Comparison of ENCODE assay signal across 8 cellular contexts in genomic region chr10:93481931-93482834, GRCh38. TPM values are rescaled to one million over a fixed set of nuclear protein-coding genes. Genes with fewer than 3 reads are reported as not detected.
DNase-seq lines count a peak whose midpoint lies in the region; ATAC-seq and TF ChIP-seq lines count a peak whose summit lies in the region.

A gene with protein sequence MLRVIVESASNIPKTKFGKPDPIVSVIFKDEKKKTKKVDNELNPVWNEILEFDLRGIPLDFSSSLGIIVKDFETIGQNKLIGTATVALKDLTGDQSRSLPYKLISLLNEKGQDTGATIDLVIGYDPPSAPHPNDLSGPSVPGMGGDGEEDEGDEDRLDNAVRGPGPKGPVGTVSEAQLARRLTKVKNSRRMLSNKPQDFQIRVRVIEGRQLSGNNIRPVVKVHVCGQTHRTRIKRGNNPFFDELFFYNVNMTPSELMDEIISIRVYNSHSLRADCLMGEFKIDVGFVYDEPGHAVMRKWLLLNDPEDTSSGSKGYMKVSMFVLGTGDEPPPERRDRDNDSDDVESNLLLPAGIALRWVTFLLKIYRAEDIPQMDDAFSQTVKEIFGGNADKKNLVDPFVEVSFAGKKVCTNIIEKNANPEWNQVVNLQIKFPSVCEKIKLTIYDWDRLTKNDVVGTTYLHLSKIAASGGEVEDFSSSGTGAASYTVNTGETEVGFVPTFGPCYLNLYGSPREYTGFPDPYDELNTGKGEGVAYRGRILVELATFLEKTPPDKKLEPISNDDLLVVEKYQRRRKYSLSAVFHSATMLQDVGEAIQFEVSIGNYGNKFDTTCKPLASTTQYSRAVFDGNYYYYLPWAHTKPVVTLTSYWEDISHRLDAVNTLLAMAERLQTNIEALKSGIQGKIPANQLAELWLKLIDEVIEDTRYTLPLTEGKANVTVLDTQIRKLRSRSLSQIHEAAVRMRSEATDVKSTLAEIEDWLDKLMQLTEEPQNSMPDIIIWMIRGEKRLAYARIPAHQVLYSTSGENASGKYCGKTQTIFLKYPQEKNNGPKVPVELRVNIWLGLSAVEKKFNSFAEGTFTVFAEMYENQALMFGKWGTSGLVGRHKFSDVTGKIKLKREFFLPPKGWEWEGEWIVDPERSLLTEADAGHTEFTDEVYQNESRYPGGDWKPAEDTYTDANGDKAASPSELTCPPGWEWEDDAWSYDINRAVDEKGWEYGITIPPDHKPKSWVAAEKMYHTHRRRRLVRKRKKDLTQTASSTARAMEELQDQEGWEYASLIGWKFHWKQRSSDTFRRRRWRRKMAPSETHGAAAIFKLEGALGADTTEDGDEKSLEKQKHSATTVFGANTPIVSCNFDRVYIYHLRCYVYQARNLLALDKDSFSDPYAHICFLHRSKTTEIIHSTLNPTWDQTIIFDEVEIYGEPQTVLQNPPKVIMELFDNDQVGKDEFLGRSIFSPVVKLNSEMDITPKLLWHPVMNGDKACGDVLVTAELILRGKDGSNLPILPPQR (N-terminal part only) (minus strand): TSS chr10:93482334. CDS start chr10:93482194, 140 bp downstream.

- H3K36me3 Mint-ChIP-seq in CD4-positive, alpha-beta memory T cell, result no peaks in the 10 kb centered on the region
- H3K36me3 Mint-ChIP-seq in activated T-helper 1 cell treated with anti-CD3 and anti-CD28 coated beads, Interleukin-12 subunit alpha, Interleukin-12 subunit beta, Interleukin-2, Interleukin-4 antibody, amounts not matched to agents 30 ng/mL and 10 ng/mL and 1 ng/mL, durations not matched to agents 14 hours and 24 hours and 36 hours (ENCODE audit: low read depth), result no peaks in the 10 kb centered on the region
- H3K36me3 Mint-ChIP-seq in naive B cell, result no peaks in the 10 kb centered on the region

- H2AFZ ChIP-seq in OCI-LY1 (ENCODE audit: low read length), result no peak within 1 kb of the TSS

- H3K4me3 Mint-ChIP-seq in CD4-positive, alpha-beta memory T cell, result peak within 1 kb of the TSS; percentile 80 to 94 (median 90)
- H3K4me3 Mint-ChIP-seq in activated T-helper 1 cell treated with anti-CD3 and anti-CD28 coated beads, Interleukin-12 subunit alpha, Interleukin-12 subunit beta, Interleukin-2, Interleukin-4 antibody, amounts not matched to agents 30 ng/mL and 10 ng/mL and 1 ng/mL, durations not matched to agents 14 hours and 24 hours and 36 hours, result peak within 1 kb of the TSS; percentile 96
- peak within 1 kb of the TSS; percentile 77 to 94 (median 91) for H3K4me3 Mint-ChIP-seq in naive B cell

- no peaks in the 10 kb centered on the region for H3K79me2 ChIP-seq in OCI-LY1 (ENCODE audit: insufficient read depth, low read length)

- H3K9ac ChIP-seq in OCI-LY1 (ENCODE audit: low read length), result no peak within 1 kb of the TSS

- H3K27me3 ChIP-seq in CD4-positive, alpha-beta memory T cell (ENCODE audit: insufficient read depth, low read length), result peaks cover 8% of the 10 kb centered on the region
- H3K27me3 ChIP-seq in OCI-LY1 (ENCODE audit: insufficient read depth, low read length) (no peaks in the 10 kb centered on the region), thymus (ENCODE audit: control insufficient read depth, insufficient read depth) (peaks cover 9% of the 10 kb centered on the region)

- intact Hi-C loops in CD4-positive, alpha-beta memory T cell (cut with micrococcal nuclease), result loop anchor here (1.0 to 5.0 kb wide), 4 partner anchors 29 to 365 kb away; no protein-coding TSS in a partner anchor
- intact Hi-C loops in activated T-helper 1 cell treated with anti-CD3 and anti-CD28 coated beads, Interleukin-12 subunit alpha, Interleukin-12 subunit beta, Interleukin-2, Interleukin-4 antibody, amounts not matched to agents 30 ng/mL and 10 ng/mL and 1 ng/mL, durations not matched to agents 14 hours and 24 hours and 36 hours (cut with micrococcal nuclease), result loop anchor here (1.0 to 10.0 kb wide), 9 partner anchors 14 to 517 kb away; partner anchors contain the start of gene CEP55

- 4% methylated on average over 31 of the region's 31 CpGs for WGBS in thymus

- CTCF ChIA-PET in CD4-positive, alpha-beta memory T cell (lab: Charles Lee; ENCODE audit: partially characterized antibody), result interaction anchor here (0.6 to 22.9 kb wide), 37 partner anchors 9 to 477 kb away, joined by 3 to 726 read pairs (median 5); partner anchors contain the start of gene CEP55

- H3K4me1 Mint-ChIP-seq in CD4-positive, alpha-beta memory T cell, result peaks cover 7 to 10% (median 8%) of the 10 kb centered on the region in 4 donors
- peaks cover 19% of the 10 kb centered on the region for H3K4me1 Mint-ChIP-seq in activated T-helper 1 cell treated with anti-CD3 and anti-CD28 coated beads, Interleukin-12 subunit alpha, Interleukin-12 subunit beta, Interleukin-2, Interleukin-4 antibody, amounts not matched to agents 30 ng/mL and 10 ng/mL and 1 ng/mL, durations not matched to agents 14 hours and 24 hours and 36 hours (ENCODE audit: low read depth)
- peaks cover 11 to 15% (median 14%) of the 10 kb centered on the region in 3 donors for H3K4me1 Mint-ChIP-seq in naive B cell

- peak within 1 kb of the TSS; percentile 57 for H3K4me2 ChIP-seq in OCI-LY1 (ENCODE audit: low read length)

- no peaks in the 10 kb centered on the region for H3K9me2 ChIP-seq in OCI-LY1 (ENCODE audit: low read depth, low read length)

- no peaks in the 10 kb centered on the region for H3K9me3 ChIP-seq in CD4-positive, alpha-beta memory T cell (ENCODE audit: control insufficient read depth in 1 of 2, low read length in 2 of 2)
- H3K9me3 ChIP-seq in OCI-LY1 (ENCODE audit: low read length), result no peaks in the 10 kb centered on the region
- no peaks in the 10 kb centered on the region for H3K9me3 ChIP-seq in thymus (ENCODE audit: control insufficient read depth)

- ATAC-seq in GM19324 (IDR thresholded peaks at IDR 0.05; ENCODE audit: low FRiP score, unreplicated experiment), result peak; percentile 63
- ATAC-seq in HG03565 (IDR thresholded peaks at IDR 0.05; ENCODE audit: unreplicated experiment), result peak; percentile 63
- peak; percentile 68 to 75 for ATAC-seq in naive B cell (ENCODE audit: low read depth in 2 of 2)

- no peaks in the 10 kb centered on the region for H3F3A ChIP-seq in OCI-LY1 (ENCODE audit: insufficient read depth, low read length)

- TF ChIP-seq CTCF in OCI-LY1 (IDR thresholded peaks at IDR 0.05; ENCODE audit: low read length), result no peak
- TF ChIP-seq CTCF in fibroblast of pulmonary artery (IDR thresholded peaks at IDR 0.05; ENCODE audit: low read length, missing control alignments), result peak; percentile 63

- no peaks in the 10 kb centered on the region for H3K36me3 ChIP-seq in CD4-positive, alpha-beta memory T cell (ENCODE audit: insufficient read depth, low read length)
- H3K36me3 ChIP-seq in OCI-LY1 (ENCODE audit: insufficient read depth, low read length) (no peaks in the 10 kb centered on the region), thymus (ENCODE audit: control insufficient read depth, insufficient read depth) (no peaks in the 10 kb centered on the region)

- no peaks in the 10 kb centered on the region for H4K20me1 ChIP-seq in OCI-LY1 (ENCODE audit: insufficient read depth, low read length)

- H3K27ac Mint-ChIP-seq in CD4-positive, alpha-beta memory T cell, result peak within 1 kb of the TSS in 3 of 7 donors; percentile 23 to 72 (median 36)
- peak within 1 kb of the TSS; percentile 93 for H3K27ac Mint-ChIP-seq in activated T-helper 1 cell treated with anti-CD3 and anti-CD28 coated beads, Interleukin-12 subunit alpha, Interleukin-12 subunit beta, Interleukin-2, Interleukin-4 antibody, amounts not matched to agents 30 ng/mL and 10 ng/mL and 1 ng/mL, durations not matched to agents 14 hours and 24 hours and 36 hours
- peak within 1 kb of the TSS in 4 of 6 donors; percentile 6 to 83 (median 72) for H3K27ac Mint-ChIP-seq in naive B cell

- POLR2A ChIA-PET in CD4-positive, alpha-beta memory T cell (lab: Charles Lee; ENCODE audit: partially characterized antibody), result interaction anchor here (0.6 to 3.2 kb wide), 6 partner anchors 13 to 1190 kb away, joined by 3 to 31 read pairs (median 6); partner anchors contain the start of gene CEP55

- H3K27me3 Mint-ChIP-seq in CD4-positive, alpha-beta memory T cell, result peaks cover 16 to 25% of the 10 kb centered on the region in 2 donors
- H3K27me3 Mint-ChIP-seq in activated T-helper 1 cell treated with anti-CD3 and anti-CD28 coated beads, Interleukin-12 subunit alpha, Interleukin-12 subunit beta, Interleukin-2, Interleukin-4 antibody, amounts not matched to agents 30 ng/mL and 10 ng/mL and 1 ng/mL, durations not matched to agents 14 hours and 24 hours and 36 hours (ENCODE audit: insufficient read depth), result peaks cover 3% of the 10 kb centered on the region
- peaks cover 0 to 6% (median 0%) of the 10 kb centered on the region in 3 donors for H3K27me3 Mint-ChIP-seq in naive B cell

- peak; percentile 58 to 72 (median 67) for DNase-seq in CD4-positive, alpha-beta memory T cell
- DNase-seq in activated T-helper 1 cell treated with anti-CD3 and anti-CD28 coated beads, Interleukin-12 subunit alpha, Interleukin-12 subunit beta, Interleukin-2, Interleukin-4 antibody, amounts not matched to agents 30 ng/mL and 10 ng/mL and 1 ng/mL, durations not matched to agents 14 hours and 24 hours and 36 hours (ENCODE audit: low spot score), result peak; percentile 35
- DNase-seq in fibroblast of pulmonary artery (ENCODE audit: low read depth) (peak; percentile 91), naive B cell (peak; percentile 55)

- H3K4me1 ChIP-seq in CD4-positive, alpha-beta memory T cell (ENCODE audit: insufficient read depth, low read length), result peaks cover 8% of the 10 kb centered on the region
- peaks cover 6% of the 10 kb centered on the region for H3K4me1 ChIP-seq in OCI-LY1 (ENCODE audit: insufficient read depth, low read length, severe bottlenecking)
- H3K4me1 ChIP-seq in thymus (ENCODE audit: control insufficient read depth, insufficient read depth, low read length), result no peaks in the 10 kb centered on the region

- no peaks in the 10 kb centered on the region for H3K9me3 Mint-ChIP-seq in CD4-positive, alpha-beta memory T cell
- no peaks in the 10 kb centered on the region for H3K9me3 Mint-ChIP-seq in activated T-helper 1 cell treated with anti-CD3 and anti-CD28 coated beads, Interleukin-12 subunit alpha, Interleukin-12 subunit beta, Interleukin-2, Interleukin-4 antibody, amounts not matched to agents 30 ng/mL and 10 ng/mL and 1 ng/mL, durations not matched to agents 14 hours and 24 hours and 36 hours
- no peaks in the 10 kb centered on the region for H3K9me3 Mint-ChIP-seq in naive B cell

- peak within 1 kb of the TSS; percentile 10 to 80 for H3K4me3 ChIP-seq in CD4-positive, alpha-beta memory T cell (ENCODE audit: low read length in 2 of 2)
- H3K4me3 ChIP-seq in OCI-LY1 (ENCODE audit: low read depth, low read length, poor library complexity, severe bottlenecking) (peak within 1 kb of the TSS; percentile 38), fibroblast of pulmonary artery (replicated peaks; ENCODE audit: low read depth, low read length) (peak within 1 kb of the TSS; percentile 60), thymus (ENCODE audit: low read length) (peak within 1 kb of the TSS; percentile 55)

- no peak within 1 kb of the TSS for H3K27ac ChIP-seq in CD4-positive, alpha-beta memory T cell (ENCODE audit: low read depth, low read length)
- no peak within 1 kb of the TSS for H3K27ac ChIP-seq in OCI-LY1 (ENCODE audit: low read depth, low read length, poor library complexity, severe bottlenecking)
- H3K27ac ChIP-seq in thymus (ENCODE audit: low read depth), result peak within 1 kb of the TSS; percentile 64

RNA-seq across cellular contexts. Expression of the gene that starts here (rescaled TPM):
- total RNA-seq in CD4-positive, alpha-beta memory T cell, result 1 to 10 TPM; 1.2 to 2.2 TPM
- polyA plus RNA-seq in CD4-positive, alpha-beta memory T cell, result not detected
- total RNA-seq in activated T-helper 1 cell treated with anti-CD3 and anti-CD28 coated beads, Interleukin-12 subunit alpha, Interleukin-12 subunit beta, Interleukin-2, Interleukin-4 antibody, amounts not matched to agents 30 ng/mL and 10 ng/mL and 1 ng/mL, durations not matched to agents 14 hours and 24 hours and 36 hours, result 13.4 and 13.7 TPM in 2 replicates
- polyA plus RNA-seq in naive B cell (ENCODE audit: low read depth in 6 of 6), result under 1 TPM in 2 of 6 donors, not detected in 4; 0.25 to 0.40 TPM
- polyA plus RNA-seq in thymus, result 14.0 TPM

Comparison
In these comparisons a context has a peak if more than half of its experiments do, and no peak if none do; other contexts are left out.
1. RNA of the gene that starts here (polyA plus RNA-seq): 14.0 TPM in thymus (single experiment); 0.25 to 0.40 TPM in naive B cell and not detected in CD4-positive, alpha-beta memory T cell; every median in the first group is over 10 times any median in the second.
2. Peak in DNase-seq and ATAC-seq in naive B cell; RNA of the gene not detected or under 1 TPM.
3. DNase-seq: peak in every context shown above with its lines; median percentile 91 in fibroblast of pulmonary artery; 67 in CD4-positive, alpha-beta memory T cell; 55 in naive B cell; 35 in activated T-helper 1 cell treated with anti-CD3 and anti-CD28 coated beads, Interleukin-12 subunit alpha, Interleukin-12 subunit beta, Interleukin-2, Interleukin-4 antibody, amounts not matched to agents 30 ng/mL and 10 ng/mL and 1 ng/mL, durations not matched to agents 14 hours and 24 hours and 36 hours.
4. Peak in every context shown above with its lines, with median percentiles within 50 percentile points of each other: H3K4me3 ChIP-seq, H3K4me3 Mint-ChIP-seq and ATAC-seq.